ENCODE assay signal across 27 cellular contexts in genomic region chr2:30365201-30365600, GRCh38.
"Had no signal": no experiment of that assay in that cellular context is flagged by ENCODE, and none has a peak within 500 bp of the region (broad histone marks: within the 10 kb centered on the region; RNA-seq: fewer than 3 reads in every experiment).

No MANE protein-coding gene starts in this region.

- H3K27me3 ChIP-seq: hepatocyte, left lung, tibial nerve had no signal

- ATAC-seq: left lung, natural killer cell, right cardiac atrium had no signal

- H3K36me3 ChIP-seq: left lung, neutrophil, tibial nerve had no signal

- H3K4me3 Mint-ChIP-seq: brain; immature natural killer cell; mesothelial cell of epicardium; natural killer cell; stimulated activated naive CD8-positive, alpha-beta T cell treated with anti-CD3 and anti-CD28 coated beads, Interleukin-15, amount 100 ng/mL, for 72 hours; T-helper 2 cell treated with Interferon-gamma antibody and Interleukin-4, amounts not matched to agents 5 μg/mL and 100 μg/mL, for 36 hours had no signal

- H3K4me1 Mint-ChIP-seq: brain had no signal

- H3K4me3 ChIP-seq: hepatocyte, left lung, lung, tibial nerve had no signal

- H3K9me3 ChIP-seq: left lung, neutrophil, tibial nerve had no signal

- H3K27ac Mint-ChIP-seq: activated T-helper 2 cell treated with anti-CD3 and anti-CD28 coated beads, Interferon-gamma antibody, Interleukin-2, Interleukin-4, amounts not matched to agents 10 μg/mL and 5 μg/mL and 100 μg/mL, durations not matched to agents 14 hours and 24 hours and 36 hours; brain; mesothelial cell of epicardium; natural killer cell; T-helper 2 cell treated with Interferon-gamma antibody and Interleukin-4, amounts not matched to agents 5 μg/mL and 100 μg/mL, for 36 hours had no signal

- H3K36me3 Mint-ChIP-seq: brain, immature natural killer cell, mesothelial cell of epicardium, natural killer cell, T-cell had no signal

- H3K27ac ChIP-seq: hepatocyte, neutrophil, parathyroid adenoma, tibial nerve, VCaP had no signal

- H3K9me3 Mint-ChIP-seq: activated T-helper 2 cell treated with anti-CD3 and anti-CD28 coated beads, Interferon-gamma antibody, Interleukin-2, Interleukin-4, amounts not matched to agents 10 μg/mL and 5 μg/mL and 100 μg/mL, durations not matched to agents 14 hours and 24 hours and 36 hours; immature natural killer cell; mesothelial cell of epicardium; natural killer cell; stimulated activated naive CD8-positive, alpha-beta T cell treated with anti-CD3 and anti-CD28 coated beads, Interleukin-15, amount 100 ng/mL, for 72 hours; T-cell; T-helper 2 cell treated with Interferon-gamma antibody and Interleukin-4, amounts not matched to agents 5 μg/mL and 100 μg/mL, for 36 hours had no signal

- DNase-seq: activated CD4-positive, alpha-beta T cell treated with anti-CD3 and anti-CD28 coated beads, Interleukin-2, amount 50 U/mL, for 1 hour; activated CD4-positive, CD25-positive, alpha-beta regulatory T cell treated with anti-CD3 and anti-CD28 coated beads, Interleukin-2, amount 50 U/mL, for 72 hours; activated naive CD4-positive, alpha-beta T cell; activated T-cell treated with anti-CD3 and anti-CD28 coated beads, Interleukin-2, amount 50 U/mL, for 1 hour; central memory CD4-positive, alpha-beta T cell; dermis blood vessel endothelial cell; effector memory CD4-positive, alpha-beta T cell; foreskin melanocyte; glutamatergic neuron; immature natural killer cell; kidney glomerular epithelial cell; left lung; natural killer cell; right cardiac atrium; stimulated activated CD4-positive, alpha-beta T cell treated with anti-CD3 and anti-CD28 coated beads, Interleukin-1b, Interleukin-23, amount 100 ng/mL, for 48 hours; stimulated activated naive CD8-positive, alpha-beta T cell treated with anti-CD3 and anti-CD28 coated beads, Interleukin-15, amount 100 ng/mL, for 72 hours; T-cell had no signal

- H3K27me3 Mint-ChIP-seq: stimulated activated naive CD8-positive, alpha-beta T cell treated with anti-CD3 and anti-CD28 coated beads, Interleukin-15, amount 100 ng/mL, for 72 hours; T-cell had no signal
